8 cellular contexts compared by ENCODE assay signal in genomic region chr17:78970834-78971763, GRCh38. TPM values are rescaled to one million over a fixed set of nuclear protein-coding genes. Genes with fewer than 3 reads are reported as not detected.
A peak's percentile ranks its signal among the peaks of the same experiment; 100 is the strongest.
DNase-seq lines count a peak whose midpoint lies in the region; ATAC-seq and TF ChIP-seq lines count a peak whose summit lies in the region.

No MANE protein-coding gene starts in this region.

- peaks cover 3% of the 10 kb centered on the region for H3K36me3 ChIP-seq in kidney epithelial cell (ENCODE audit: control insufficient read depth, insufficient read depth, low read length)

- H3K27me3 ChIP-seq in kidney epithelial cell (ENCODE audit: control insufficient read depth, insufficient read depth, low read length), result no peaks in the 10 kb centered on the region

- TF ChIP-seq CTCF in kidney epithelial cell (IDR thresholded peaks at IDR 0.05; ENCODE audit: insufficient read depth, low read length, poor library complexity, severe bottlenecking), result peak; percentile 78

- DNase-seq in A172 (ENCODE audit: low spot score), result peak; percentile 69
- peak; percentile 86 for DNase-seq in GM19240 (ENCODE audit: insufficient read length, low spot score)
- peak; percentile 74 to 84 for DNase-seq in NCI-H446 (lab: John Stamatoyannopoulos, UW)
- DNase-seq in activated CD4-positive, CD25-positive, alpha-beta regulatory T cell treated with anti-CD3 and anti-CD28 coated beads, Interleukin-2, amount 50 U/mL, for 72 hours, result peak; percentile 83
- peak; percentile 63 for DNase-seq in central memory CD4-positive, alpha-beta T cell
- DNase-seq in kidney epithelial cell (ENCODE audit: low read depth), result no peak
- DNase-seq in stimulated activated CD4-positive, alpha-beta T cell treated with anti-CD3 and anti-CD28 coated beads, Interleukin-2, amount 100 ng/mL, for 24 hours, result peak; percentile 86 to 88

- H3K4me3 ChIP-seq in kidney epithelial cell (ENCODE audit: low read depth, low read length), result no peak overlapping the region

- ATAC-seq in HG03354 (IDR thresholded peaks at IDR 0.05; ENCODE audit: poor library complexity, severe bottlenecking, unreplicated experiment), result no peak

RNA-seq across cellular contexts. Expression of gene LGALS3BP, which starts 8.6 kb away (rescaled TPM):
- 352 and 514 TPM in 2 replicates for total RNA-seq in A172 (2014; rRNA removed; shearing (Covaris generic))
- total RNA-seq in kidney epithelial cell, result 283 and 378 TPM in 2 replicates

RNA-seq across cellular contexts. Expression of gene CANT1, which starts 38.5 kb away (rescaled TPM):
- 81.4 and 90.1 TPM in 2 replicates for total RNA-seq in A172 (2014; rRNA removed; shearing (Covaris generic))
- 54.6 and 70.7 TPM in 2 replicates for total RNA-seq in kidney epithelial cell

RNA-seq across cellular contexts. Expression of gene TIMP2, which starts 45.9 kb away (rescaled TPM):
- total RNA-seq in A172 (2014; rRNA removed; shearing (Covaris generic)), result 257 and 279 TPM in 2 replicates
- total RNA-seq in kidney epithelial cell, result 130 and 145 TPM in 2 replicates

RNA-seq across cellular contexts. Expression of gene C1QTNF1, which starts 52.9 kb away (rescaled TPM):
- 6.5 and 11.8 TPM in 2 replicates for total RNA-seq in A172 (2014; rRNA removed; shearing (Covaris generic))
- total RNA-seq in kidney epithelial cell, result 4.6 and 6.1 TPM in 2 replicates
